Comparison of ENCODE assay signal across 24 cellular contexts in the genomic region with DNA sequence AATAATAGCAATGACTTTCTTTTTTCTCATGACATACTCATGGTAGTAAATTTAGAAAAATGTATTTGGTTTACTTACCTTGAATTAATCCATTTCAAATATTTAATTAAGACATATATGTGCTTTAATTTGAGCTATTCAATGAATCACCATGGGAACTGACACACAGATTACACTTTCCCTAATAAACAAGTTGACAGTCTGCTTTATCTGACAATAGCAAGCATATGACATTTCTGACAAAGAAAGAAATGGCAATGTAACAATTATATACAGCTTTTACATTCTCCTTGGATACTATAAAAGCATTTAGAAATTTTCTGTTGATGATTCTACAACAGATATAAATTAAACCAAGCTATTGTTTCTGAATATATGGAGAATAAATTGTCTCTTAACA.
"Had no signal": no experiment of that assay in that cellular context is flagged by ENCODE, and none has a peak within 500 bp of the region (broad histone marks: within the 10 kb centered on the region; RNA-seq: fewer than 3 reads in every experiment).

No MANE protein-coding gene starts in this region.

- H3K9me3 ChIP-seq: colonic mucosa, esophagus muscularis mucosa, esophagus squamous epithelium, gastrocnemius medialis, gastroesophageal sphincter, heart left ventricle, heart right ventricle had no signal

- H3K36me3 ChIP-seq: colonic mucosa, esophagus muscularis mucosa, esophagus squamous epithelium, gastrocnemius medialis, gastroesophageal sphincter, heart left ventricle, heart right ventricle had no signal

- H3K27ac ChIP-seq: colonic mucosa, coronary artery, dorsolateral prefrontal cortex, epithelial cell of prostate, esophagus muscularis mucosa, esophagus squamous epithelium, foreskin keratinocyte, gastrocnemius medialis, gastroesophageal sphincter, heart left ventricle, heart right ventricle had no signal

- ATAC-seq: effector memory CD8-positive, alpha-beta T cell; esophagus mucosa; foreskin keratinocyte; gastrocnemius medialis; gastroesophageal sphincter; heart left ventricle; heart right ventricle had no signal

- H3K27me3 ChIP-seq: colonic mucosa, dorsolateral prefrontal cortex, esophagus muscularis mucosa, esophagus squamous epithelium, foreskin keratinocyte, gastrocnemius medialis, gastroesophageal sphincter, heart left ventricle, heart right ventricle had no signal

- DNase-seq: colonic mucosa; cortex of kidney; dermis blood vessel endothelial cell; dorsolateral prefrontal cortex; effector CD4-positive, alpha-beta T cell; effector CD8-positive, alpha-beta T cell; effector memory CD4-positive, alpha-beta T cell; effector memory CD8-positive, alpha-beta T cell; endodermal cell; erythroblast; esophagus squamous epithelium; foreskin fibroblast; foreskin keratinocyte; foreskin melanocyte; gastrocnemius medialis; glutamatergic neuron; head of caudate nucleus; heart left ventricle; heart right ventricle had no signal

- H3K4me3 ChIP-seq: colonic mucosa, coronary artery, dorsolateral prefrontal cortex, esophagus muscularis mucosa, esophagus squamous epithelium, gastrocnemius medialis, gastroesophageal sphincter, heart left ventricle, heart right ventricle had no signal
